ENCODE assay signal across 1 cellular context in the genomic region with DNA sequence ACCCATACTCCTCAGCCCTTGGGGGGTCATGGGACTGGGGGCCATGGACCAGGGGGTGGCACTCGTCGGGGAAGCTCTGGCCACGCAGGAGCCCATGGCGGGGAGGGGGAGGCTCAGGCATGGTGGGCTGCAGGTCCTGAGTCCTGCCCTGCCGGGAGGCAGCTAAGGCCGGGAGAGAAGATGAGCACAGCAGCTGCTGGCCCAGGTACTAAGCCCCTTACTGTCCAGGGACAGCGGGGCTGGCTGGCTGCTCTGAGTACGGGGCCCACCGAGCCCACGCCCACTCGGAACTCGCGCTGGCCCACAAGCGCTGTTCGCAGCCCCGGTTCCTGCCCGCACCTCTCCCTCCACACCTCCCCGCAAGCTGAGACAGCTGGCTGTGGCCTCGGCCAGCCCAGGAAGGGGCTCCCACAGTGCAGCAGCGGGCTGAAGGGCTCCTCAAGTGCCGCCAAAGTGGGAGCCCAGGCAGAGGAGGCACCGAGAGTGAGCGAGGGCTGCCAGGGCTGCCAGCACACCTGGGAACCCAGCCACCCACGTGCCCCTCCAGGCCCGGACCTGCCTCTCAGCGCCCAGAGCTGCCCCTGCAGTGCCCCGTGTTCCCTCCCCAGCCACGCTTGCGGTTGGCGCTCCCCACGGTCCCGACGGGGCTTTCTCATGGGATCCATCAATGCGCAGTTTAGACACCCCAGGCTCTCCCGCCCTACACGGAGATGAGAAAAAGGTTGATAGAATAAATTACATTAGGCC.
TF ChIP-seq lines count a peak whose summit lies in the region.

No MANE protein-coding gene starts in this region.

TF ChIP-seq in H1, 55 proteins besides CTCF, POLR2A, EP300 and RAD21:
- TF ChIP-seq TBP (IDR thresholded peaks at IDR 0.05; ENCODE audit: low read depth, low read length) (no peak), SRF (IDR thresholded peaks at IDR 0.05; ENCODE audit: low read depth, low read length) (no peak), KDM5A (IDR thresholded peaks at IDR 0.05; ENCODE audit: low read length) (no peak), SAP30 (IDR thresholded peaks at IDR 0.05; ENCODE audit: insufficient read depth, insufficient replicate concordance, low read length) (no peak), SIN3A (conservative IDR thresholded peaks at IDR 0.05 in 1 of 2, IDR thresholded peaks at IDR 0.05 in 1 of 2; ENCODE audit: low read depth in 1 of 2, low read length in 2 of 2) (no peak), SP1 (IDR thresholded peaks at IDR 0.05; ENCODE audit: low read depth, low read length) (no peak), ASH2L (IDR thresholded peaks at IDR 0.05; ENCODE audit: low read length) (no peak), EZH2 (IDR thresholded peaks at IDR 0.05; ENCODE audit: low read depth, low read length, severe bottlenecking) (no peak), CBX5 (IDR thresholded peaks at IDR 0.05; ENCODE audit: low read depth, low read length) (no peak)
- TF ChIP-seq, protein P1, sequence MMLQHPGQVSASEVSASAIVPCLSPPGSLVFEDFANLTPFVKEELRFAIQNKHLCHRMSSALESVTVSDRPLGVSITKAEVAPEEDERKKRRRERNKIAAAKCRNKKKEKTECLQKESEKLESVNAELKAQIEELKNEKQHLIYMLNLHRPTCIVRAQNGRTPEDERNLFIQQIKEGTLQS (IDR thresholded peaks at IDR 0.05; ENCODE audit: insufficient read depth, low read depth, low read length) = no peak
